In the genomic region with DNA sequence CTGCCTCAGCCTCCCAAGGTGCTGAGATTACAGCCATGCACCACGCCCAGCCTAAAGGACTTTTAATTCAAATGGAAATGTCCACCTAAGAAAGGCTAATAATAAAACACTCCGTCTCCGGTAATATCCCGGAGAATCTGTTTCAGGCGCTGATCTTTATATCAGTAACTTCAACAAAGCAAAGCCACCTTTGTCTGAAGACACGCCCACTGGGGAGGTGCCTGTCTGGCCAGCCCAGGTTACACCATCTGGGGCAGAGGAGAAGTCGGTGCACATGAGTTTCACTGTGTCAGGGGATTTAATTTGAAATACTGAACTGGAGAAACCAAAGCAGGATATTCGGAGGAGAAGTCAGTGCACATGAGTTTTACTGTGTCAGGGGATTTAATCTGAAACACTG, we compare ENCODE assay signal across 14 cellular contexts. TPM values are rescaled to one million over a fixed set of nuclear protein-coding genes. Genes with fewer than 3 reads are reported as not detected.
DNase-seq lines count a peak whose midpoint lies in the region; ATAC-seq and TF ChIP-seq lines count a peak whose summit lies in the region.
"Had no signal": no experiment of that assay in that cellular context is flagged by ENCODE, and none has a peak within 500 bp of the region (broad histone marks: within the 10 kb centered on the region; RNA-seq: fewer than 3 reads in every experiment).

No MANE protein-coding gene starts in this region.

- H3K27me3 Mint-ChIP-seq in HFFc6 (ENCODE audit: insufficient read depth), result no peaks in the 10 kb centered on the region; the same call in 1 of the 2 replicates
- H3K27me3 Mint-ChIP-seq in T-helper 2 cell treated with Interferon-gamma antibody and Interleukin-4, amounts not matched to agents 5 μg/mL and 100 μg/mL, for 36 hours (ENCODE audit: low read depth), result no peaks in the 10 kb centered on the region
- peaks cover 8% of the 10 kb centered on the region for H3K27me3 Mint-ChIP-seq in activated CD4-positive, alpha-beta T cell treated with anti-CD3 and anti-CD28 coated beads, Interleukin-2, amount 10 ng/mL, durations not matched to agents 24 days and 14 days
- H3K27me3 Mint-ChIP-seq: activated CD8-positive, alpha-beta memory T cell treated with anti-CD3 and anti-CD28 coated beads, Interleukin-2, amount 10 ng/mL, durations not matched to agents 7 days and 5 days; effector memory CD8-positive, alpha-beta T cell; stimulated activated naive CD8-positive, alpha-beta T cell treated with anti-CD3 and anti-CD28 coated beads, Interleukin-15, amount 100 ng/mL, for 72 hours had no signal

- H3K36me3 ChIP-seq in lower lobe of right lung (peaks cover 8% of the 10 kb centered on the region), stomach (peaks cover 1 to 26% (median 17%) of the 10 kb centered on the region in 4 donors), thyroid gland (no peaks in the 10 kb centered on the region)

- H3K9me3 Mint-ChIP-seq in HFFc6, result no peaks in the 10 kb centered on the region
- no peaks in the 10 kb centered on the region for H3K9me3 Mint-ChIP-seq in T-helper 2 cell treated with Interferon-gamma antibody and Interleukin-4, amounts not matched to agents 5 μg/mL and 100 μg/mL, for 36 hours
- no peaks in the 10 kb centered on the region for H3K9me3 Mint-ChIP-seq in activated CD4-positive, alpha-beta T cell treated with anti-CD3 and anti-CD28 coated beads, Interleukin-2, amount 10 ng/mL, durations not matched to agents 24 days and 14 days
- H3K9me3 Mint-ChIP-seq: effector memory CD8-positive, alpha-beta T cell; stimulated activated naive CD8-positive, alpha-beta T cell treated with anti-CD3 and anti-CD28 coated beads, Interleukin-15, amount 100 ng/mL, for 72 hours had no signal

- intact Hi-C loops in lower lobe of right lung (cut with DNase I) (no loop called here), stomach (cut with DNase I; ENCODE audit: low total_unique reads) (no loop called here), thyroid gland (cut with DNase I) (no loop called here)
- intact Hi-C loops in activated CD4-positive, alpha-beta T cell treated with anti-CD3 and anti-CD28 coated beads, Interleukin-2, amount 10 ng/mL, durations not matched to agents 24 days and 14 days (cut with micrococcal nuclease), result no loop called here

- H3K27ac Mint-ChIP-seq in HFFc6, result peak overlapping the region; percentile 87
- H3K27ac Mint-ChIP-seq in T-helper 2 cell treated with Interferon-gamma antibody and Interleukin-4, amounts not matched to agents 5 μg/mL and 100 μg/mL, for 36 hours, result no peak overlapping the region
- no peak overlapping the region for H3K27ac Mint-ChIP-seq in activated CD4-positive, alpha-beta T cell treated with anti-CD3 and anti-CD28 coated beads, Interleukin-2, amount 10 ng/mL, durations not matched to agents 24 days and 14 days
- H3K27ac Mint-ChIP-seq: activated CD8-positive, alpha-beta memory T cell treated with anti-CD3 and anti-CD28 coated beads, Interleukin-2, amount 10 ng/mL, durations not matched to agents 7 days and 5 days; stimulated activated naive CD8-positive, alpha-beta T cell treated with anti-CD3 and anti-CD28 coated beads, Interleukin-15, amount 100 ng/mL, for 72 hours had no signal

- H3K9me3 ChIP-seq in lower lobe of right lung, result no peaks in the 10 kb centered on the region
- H3K9me3 ChIP-seq in stomach, result no peaks in the 10 kb centered on the region
- no peaks in the 10 kb centered on the region for H3K9me3 ChIP-seq in thyroid gland

- TF ChIP-seq CTCF in HFFc6 (IDR thresholded peaks at IDR 0.05) (no peak), lower lobe of right lung (IDR thresholded peaks at IDR 0.05) (no peak), stomach (IDR thresholded peaks at IDR 0.05) (no peak), thyroid gland (IDR thresholded peaks at IDR 0.05) (no peak)

- no peak for TF ChIP-seq POLR2A in stomach (IDR thresholded peaks at IDR 0.05)
- no peak for TF ChIP-seq POLR2A in thyroid gland (IDR thresholded peaks at IDR 0.05)

- ATAC-seq in lower lobe of right lung, result peak; percentile 67 to 80
- ATAC-seq: activated CD8-positive, alpha-beta memory T cell treated with anti-CD3 and anti-CD28 coated beads, Interleukin-2, amount 10 ng/mL, durations not matched to agents 7 days and 5 days; effector memory CD8-positive, alpha-beta T cell; stimulated activated naive CD8-positive, alpha-beta T cell treated with anti-CD3 and anti-CD28 coated beads, Interleukin-15, amount 100 ng/mL, for 72 hours had no signal

- peak overlapping the region; percentile 9 for H3K27ac ChIP-seq in caudate nucleus (ENCODE audit: low read depth, low read length)
- peak overlapping the region; percentile 44 for H3K27ac ChIP-seq in lower lobe of right lung
- H3K27ac ChIP-seq in stomach, result peak overlapping the region; percentile 75 to 87 (median 80)
- no peak overlapping the region for H3K27ac ChIP-seq in thyroid gland

- no peak for TF ChIP-seq EP300 in stomach (IDR thresholded peaks at IDR 0.05)

- peaks cover 58% of the 10 kb centered on the region for H3K4me1 Mint-ChIP-seq in HFFc6 (ENCODE audit: low read depth)
- no peaks in the 10 kb centered on the region for H3K4me1 Mint-ChIP-seq in T-helper 2 cell treated with Interferon-gamma antibody and Interleukin-4, amounts not matched to agents 5 μg/mL and 100 μg/mL, for 36 hours (ENCODE audit: low read depth)
- H3K4me1 Mint-ChIP-seq in activated CD4-positive, alpha-beta T cell treated with anti-CD3 and anti-CD28 coated beads, Interleukin-2, amount 10 ng/mL, durations not matched to agents 24 days and 14 days, result no peaks in the 10 kb centered on the region
- H3K4me1 Mint-ChIP-seq: activated CD8-positive, alpha-beta memory T cell treated with anti-CD3 and anti-CD28 coated beads, Interleukin-2, amount 10 ng/mL, durations not matched to agents 7 days and 5 days had no signal

- H3K4me1 ChIP-seq in lower lobe of right lung (peaks cover 82% of the 10 kb centered on the region), stomach (peaks cover 38 to 85% (median 69%) of the 10 kb centered on the region in 4 donors), thyroid gland (peaks cover 20 to 57% of the 10 kb centered on the region in 2 donors)

- H3K4me3 ChIP-seq in lower lobe of right lung (peak overlapping the region; percentile 15), stomach (peak overlapping the region; percentile 15 to 34 (median 16)), thyroid gland (replicated peaks in 1 of 3) (no peak overlapping the region)

- no peak overlapping the region for H3K4me3 Mint-ChIP-seq in HFFc6
- no peak overlapping the region for H3K4me3 Mint-ChIP-seq in T-helper 2 cell treated with Interferon-gamma antibody and Interleukin-4, amounts not matched to agents 5 μg/mL and 100 μg/mL, for 36 hours
- H3K4me3 Mint-ChIP-seq in activated CD4-positive, alpha-beta T cell treated with anti-CD3 and anti-CD28 coated beads, Interleukin-2, amount 10 ng/mL, durations not matched to agents 24 days and 14 days, result no peak overlapping the region
- H3K4me3 Mint-ChIP-seq: activated CD8-positive, alpha-beta memory T cell treated with anti-CD3 and anti-CD28 coated beads, Interleukin-2, amount 10 ng/mL, durations not matched to agents 7 days and 5 days; effector memory CD8-positive, alpha-beta T cell; stimulated activated naive CD8-positive, alpha-beta T cell treated with anti-CD3 and anti-CD28 coated beads, Interleukin-15, amount 100 ng/mL, for 72 hours had no signal

- no peaks in the 10 kb centered on the region for H3K27me3 ChIP-seq in lower lobe of right lung (ENCODE audit: low read depth)
- no peaks in the 10 kb centered on the region for H3K27me3 ChIP-seq in stomach
- no peaks in the 10 kb centered on the region for H3K27me3 ChIP-seq in thyroid gland

- H3K36me3 Mint-ChIP-seq in HFFc6 (ENCODE audit: low read depth), result no peaks in the 10 kb centered on the region; the same call in 1 of the 2 replicates
- peaks cover 2% of the 10 kb centered on the region for H3K36me3 Mint-ChIP-seq in T-helper 2 cell treated with Interferon-gamma antibody and Interleukin-4, amounts not matched to agents 5 μg/mL and 100 μg/mL, for 36 hours (ENCODE audit: low read depth)
- no peaks in the 10 kb centered on the region for H3K36me3 Mint-ChIP-seq in activated CD4-positive, alpha-beta T cell treated with anti-CD3 and anti-CD28 coated beads, Interleukin-2, amount 10 ng/mL, durations not matched to agents 24 days and 14 days (ENCODE audit: low read depth)

- no peak for DNase-seq in HFFc6
- no peak for DNase-seq in caudate nucleus (lab: John Stamatoyannopoulos, UW)
- peak; percentile 77 for DNase-seq in lower lobe of right lung
- DNase-seq in stomach, result peak; percentile 78
- no peak for DNase-seq in T-helper 2 cell treated with Interferon-gamma antibody and Interleukin-4, amounts not matched to agents 5 μg/mL and 100 μg/mL, for 36 hours (ENCODE audit: low spot score)
- DNase-seq in thyroid gland, result no peak
- DNase-seq in activated CD4-positive, alpha-beta T cell treated with anti-CD3 and anti-CD28 coated beads, Interleukin-2, amount 10 ng/mL, durations not matched to agents 24 days and 14 days, result no peak
- DNase-seq in NCI-H1436 (lab: John Stamatoyannopoulos, UW), result no peak
- DNase-seq: activated CD8-positive, alpha-beta memory T cell treated with anti-CD3 and anti-CD28 coated beads, Interleukin-2, amount 10 ng/mL, durations not matched to agents 7 days and 5 days; effector memory CD8-positive, alpha-beta T cell; mesenchymal stem cell; NCI-H1048; NCI-H69; stimulated activated naive CD8-positive, alpha-beta T cell treated with anti-CD3 and anti-CD28 coated beads, Interleukin-15, amount 100 ng/mL, for 72 hours had no signal

- 27 to 64% (median 44%) methylated on average over 8 of the region's 8 CpGs for WGBS in stomach, 5 donors
- WGBS in thyroid gland, 2 donors, result 89 to 90% methylated on average over 8 of the region's 8 CpGs

RNA-seq across cellular contexts. Expression of gene SERPINB6, which starts 9.4 kb away (rescaled TPM):
- total RNA-seq in HFFc6 (2021; fragmentation: NEBNext Ultra II Directional; extraction: Animal tissue kit (Norgen Biotek cat#: 25700)), result 100 to 1,000 TPM; 109 to 142 (median 134) TPM
- total RNA-seq in lower lobe of right lung, result 160 TPM
- total RNA-seq in stomach, result 100 to 1,000 TPM in 4 of 5 donors, 10 to 100 TPM in 1; 79.1 to 208 (median 160) TPM
- 100 to 1,000 TPM in 2 of 3 donors, 10 to 100 TPM in 1; 93.1 to 281 (median 144) TPM for polyA plus RNA-seq in stomach
- total RNA-seq in thyroid gland, result 100 to 1,000 TPM; 151 to 210 (median 171) TPM
- 33.1 and 36.2 TPM in 2 replicates for total RNA-seq in activated CD4-positive, alpha-beta T cell treated with anti-CD3 and anti-CD28 coated beads, Interleukin-2, amount 10 ng/mL, durations not matched to agents 24 days and 14 days

RNA-seq across cellular contexts. Expression of gene NQO2, which starts 37.7 kb away (rescaled TPM):
- 10 to 100 TPM; 28.9 to 48.6 (median 43.6) TPM for total RNA-seq in HFFc6 (2021; fragmentation: NEBNext Ultra II Directional; extraction: Animal tissue kit (Norgen Biotek cat#: 25700))
- total RNA-seq in lower lobe of right lung, result 22.4 TPM
- total RNA-seq in stomach, result 10 to 100 TPM in 1 of 5 donors, 1 to 10 TPM in 2, under 1 TPM in 1, not detected in 1; 0.87 to 35.5 (median 5.5) TPM
- 10 to 100 TPM; 28.3 to 43.1 (median 41.9) TPM for polyA plus RNA-seq in stomach
- 10 to 100 TPM; 20.7 to 43.0 (median 36.3) TPM for total RNA-seq in thyroid gland
- 29.1 and 34.0 TPM in 2 replicates for total RNA-seq in activated CD4-positive, alpha-beta T cell treated with anti-CD3 and anti-CD28 coated beads, Interleukin-2, amount 10 ng/mL, durations not matched to agents 24 days and 14 days

RNA-seq across cellular contexts. Expression of gene SERPINB9, which starts 58.9 kb away (rescaled TPM):
- total RNA-seq in HFFc6 (2021; fragmentation: NEBNext Ultra II Directional; extraction: Animal tissue kit (Norgen Biotek cat#: 25700)), result 1 to 10 TPM in 3 of 6 experiments, under 1 TPM in 3; 0.73 to 1.4 (median 1.1) TPM
- total RNA-seq in lower lobe of right lung (12.8 TPM), stomach (1 to 10 TPM in 3 of 5 donors, under 1 TPM in 1, not detected in 1; 0.58 to 9.4 (median 2.8) TPM), thyroid gland (10 to 100 TPM; 10.4 to 16.5 (median 15.3) TPM)
- polyA plus RNA-seq in stomach, result 1 to 10 TPM; 2.0 to 3.5 (median 2.1) TPM
- total RNA-seq in activated CD4-positive, alpha-beta T cell treated with anti-CD3 and anti-CD28 coated beads, Interleukin-2, amount 10 ng/mL, durations not matched to agents 24 days and 14 days, result 81.3 and 83.8 TPM in 2 replicates

Comparison
In these comparisons a context has a peak if more than half of its experiments do, and no peak if none do; other contexts are left out.
1. DNase-seq: peak in lower lobe of right lung (single experiment) and stomach (single experiment); none in HFFc6 (single experiment), caudate nucleus (0 of 61), T-helper 2 cell treated with Interferon-gamma antibody and Interleukin-4, amounts not matched to agents 5 μg/mL and 100 μg/mL, for 36 hours (single experiment), thyroid gland (0 of 2), activated CD4-positive, alpha-beta T cell treated with anti-CD3 and anti-CD28 coated beads, Interleukin-2, amount 10 ng/mL, durations not matched to agents 24 days and 14 days (single experiment) and NCI-H1436 (single experiment).
2. H3K27ac ChIP-seq: peak in caudate nucleus (single experiment), lower lobe of right lung (single experiment) and stomach (5 of 5); none in thyroid gland (0 of 3).
3. H3K4me3 ChIP-seq: peak in lower lobe of right lung (single experiment) and stomach (4 of 4); none in thyroid gland (0 of 3).